Comparison of ENCODE assay signal across 18 cellular contexts in the genomic region with DNA sequence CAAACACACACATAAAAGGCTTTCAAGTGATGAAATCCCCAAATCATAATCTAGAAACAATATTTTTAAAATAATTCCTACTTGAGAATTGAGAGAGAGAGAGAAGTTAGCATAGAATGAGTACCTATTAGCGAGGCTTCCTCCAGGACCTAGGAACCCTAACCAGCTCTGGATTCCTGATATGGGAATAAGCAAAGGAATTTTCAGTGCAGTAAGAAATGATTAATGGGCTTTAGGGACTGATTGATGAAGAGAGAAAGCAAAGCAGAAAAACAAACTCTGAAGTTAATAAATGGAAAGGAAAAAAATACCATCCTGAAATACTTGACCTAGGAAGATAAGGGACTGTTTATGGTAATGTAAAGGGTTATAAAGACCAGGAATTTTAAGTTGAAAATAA.
A peak's percentile ranks its signal among the peaks of the same experiment; 100 is the strongest.
DNase-seq lines count a peak whose midpoint lies in the region; ATAC-seq and TF ChIP-seq lines count a peak whose summit lies in the region.
"Had no signal": no experiment of that assay in that cellular context is flagged by ENCODE, and none has a peak within 500 bp of the region (broad histone marks: within the 10 kb centered on the region; RNA-seq: fewer than 3 reads in every experiment).

No MANE protein-coding gene starts in this region.

- ATAC-seq in GM21390 (IDR thresholded peaks at IDR 0.05; ENCODE audit: unreplicated experiment) = no peak
- ATAC-seq: GM12878, HCT116 had no signal

- H3K4me3 Mint-ChIP-seq in osteocyte (ENCODE audit: unreplicated experiment) = no peak overlapping the region
- H3K4me3 Mint-ChIP-seq: CD14-positive monocyte had no signal

- H3K4me3 ChIP-seq in brain microvascular endothelial cell (ENCODE audit: low read depth, low read length) = no peak overlapping the region
- H3K4me3 ChIP-seq: GM12878, MG63 had no signal

- peaks cover 3% of the 10 kb centered on the region for H3K36me3 Mint-ChIP-seq in osteocyte (ENCODE audit: unreplicated experiment)

- no peaks in the 10 kb centered on the region for H3K9me3 Mint-ChIP-seq in osteocyte (ENCODE audit: unreplicated experiment)

- no peaks in the 10 kb centered on the region for H3K27me3 ChIP-seq in brain microvascular endothelial cell (replicated peaks)
- H3K27me3 ChIP-seq: MG63 had no signal

- H3K27ac ChIP-seq in brain microvascular endothelial cell = peak overlapping the region; percentile 47

- H3K27ac Mint-ChIP-seq in osteocyte (ENCODE audit: unreplicated experiment) = peak overlapping the region; percentile 73
- H3K27ac Mint-ChIP-seq: CD14-positive monocyte had no signal

- no peak for TF ChIP-seq CTCF in brain microvascular endothelial cell (IDR thresholded peaks at IDR 0.05; ENCODE audit: low read depth, low read length, missing control alignments)
- no peak for TF ChIP-seq CTCF in osteocyte (IDR thresholded peaks at IDR 0.05)

- no peaks in the 10 kb centered on the region for H3K36me3 ChIP-seq in brain microvascular endothelial cell (replicated peaks)

- H3K27me3 Mint-ChIP-seq in osteocyte (ENCODE audit: unreplicated experiment) = no peaks in the 10 kb centered on the region

- DNase-seq in ACHN = peak; percentile 71
- DNase-seq in NCI-H226 = peak; percentile 16
- no peak for DNase-seq in brain microvascular endothelial cell
- DNase-seq in osteocyte (ENCODE audit: extremely low spot score, unreplicated experiment) = no peak
- DNase-seq in activated CD4-positive, alpha-beta T cell treated with anti-CD3 and anti-CD28 coated beads, Interleukin-2, amount 50 U/mL, for 48 hours = no peak
- DNase-seq in activated CD4-positive, alpha-beta T cell treated with anti-CD3 and anti-CD28 coated beads for 1 hour = no peak
- no peak for DNase-seq in NCI-H146 treated with DMSO at 0.1 percent for 48 hours (lab: John Stamatoyannopoulos, UW; ENCODE audit: unreplicated experiment)
- DNase-seq: COR-L47, DMS53, KG1, NCI-H1105 treated with DMSO at 0.1 percent for 48 hours, NCI-H1930, NCI-H524 treated with DMSO at 0.1 percent for 48 hours had no signal

- H3K4me1 Mint-ChIP-seq in osteocyte (ENCODE audit: unreplicated experiment) = peaks cover 23% of the 10 kb centered on the region

- in situ Hi-C loops in ACHN (cut with HindIII; ENCODE audit: low pct_ligation_motif_present, low pct_unique_long_range_greater_than_20kb, low sequenced_read_pairs) (no loop called here), brain microvascular endothelial cell (cut with HindIII; ENCODE audit: low pct_ligation_motif_present, low sequenced_read_pairs) (no loop called here)

Comparison
In these comparisons a context has a peak if more than half of its experiments do, and no peak if none do; other contexts are left out.
1. DNase-seq: peak in ACHN (single experiment) and NCI-H226 (single experiment); none in brain microvascular endothelial cell (single experiment), osteocyte (single experiment), activated CD4-positive, alpha-beta T cell treated with anti-CD3 and anti-CD28 coated beads, Interleukin-2, amount 50 U/mL, for 48 hours (0 of 2), activated CD4-positive, alpha-beta T cell treated with anti-CD3 and anti-CD28 coated beads for 1 hour (single experiment) and NCI-H146 treated with DMSO at 0.1 percent for 48 hours (single experiment).